Comparison of ENCODE assay signal across 23 cellular contexts in the genomic region with DNA sequence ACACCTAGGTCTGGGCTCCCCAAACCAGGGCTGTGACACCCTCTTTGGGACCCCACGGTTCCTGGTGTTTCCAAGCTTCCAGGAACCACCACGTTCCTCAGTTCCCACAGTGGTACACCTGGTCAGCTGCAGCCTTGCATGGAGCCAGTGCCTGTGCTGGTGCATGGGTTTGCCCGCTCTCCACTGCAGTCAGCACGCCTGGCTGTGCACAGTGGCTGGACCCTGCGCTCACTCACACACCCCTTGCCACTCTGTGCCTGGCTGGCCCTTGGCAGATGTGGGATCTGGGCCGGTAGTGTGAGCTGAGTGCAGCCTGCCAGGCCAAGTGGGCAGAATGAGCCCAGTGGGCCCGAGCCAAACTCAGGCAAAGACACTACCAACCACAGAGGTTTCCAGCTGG. TPM values are rescaled to one million over a fixed set of nuclear protein-coding genes. Genes with fewer than 3 reads are reported as not detected.
DNase-seq lines count a peak whose midpoint lies in the region; ATAC-seq, FAIRE-seq and TF ChIP-seq lines count a peak whose summit lies in the region.
"Had no signal": no experiment of that assay in that cellular context is flagged by ENCODE, and none has a peak within 500 bp of the region (broad histone marks: within the 10 kb centered on the region; RNA-seq: fewer than 3 reads in every experiment).

No MANE protein-coding gene starts in this region.

- intact Hi-C loops in IMR-90 (cut with micrococcal nuclease) (no loop called here), K562 (cut with micrococcal nuclease) (no loop called here)

- no peak overlapping the region for H2BK20ac ChIP-seq in IMR-90 (ENCODE audit: low read depth, low read length)

- no peak overlapping the region for H3K4me2 ChIP-seq in IMR-90 (ENCODE audit: low read depth, low read length)
- no peak overlapping the region for H3K4me2 ChIP-seq in K562 (ENCODE audit: insufficient read depth, low read length)
- no peak overlapping the region for H3K4me2 ChIP-seq in neuronal stem cell (ENCODE audit: insufficient read depth, low read length, poor library complexity, severe bottlenecking)
- H3K4me2 ChIP-seq in smooth muscle cell: no peak overlapping the region
- H3K4me2 ChIP-seq: BLaER1 had no signal

- no peak for FAIRE-seq in K562 (lab: Jason Lieb, UNC)
- FAIRE-seq: A204.1, GM12891, GM19239 had no signal

- H3K56ac ChIP-seq in IMR-90 (ENCODE audit: extremely low read depth, insufficient read depth, low read length): no peak overlapping the region

- H2BK12ac ChIP-seq in neuronal stem cell (ENCODE audit: low read length): no peak overlapping the region

- H3K4me1 ChIP-seq in IMR-90 (ENCODE audit: control insufficient read depth, insufficient read depth, low read length) (no peaks in the 10 kb centered on the region), K562 (replicated peaks in 1 of 2; ENCODE audit: control insufficient read depth in 2 of 2, insufficient read depth in 2 of 2, low read length in 2 of 2) (no peaks in the 10 kb centered on the region), neuronal stem cell (ENCODE audit: control insufficient read depth in 2 of 2, insufficient read depth in 1 of 2, low read depth in 1 of 2, low read length in 2 of 2) (no peaks in the 10 kb centered on the region), smooth muscle cell (ENCODE audit: low read depth) (no peaks in the 10 kb centered on the region)
- H3K4me1 ChIP-seq: BE2C, BLaER1 had no signal

- H3K27ac ChIP-seq in IMR-90 (ENCODE audit: insufficient read depth, low read length) (no peak overlapping the region), K562 (ENCODE audit: extremely low read depth, low read depth, low read length) (no peak overlapping the region), neuronal stem cell (replicated peaks; ENCODE audit: low read length) (no peak overlapping the region), smooth muscle cell (ENCODE audit: low read depth) (no peak overlapping the region)
- H3K27ac ChIP-seq: BLaER1 had no signal

- H3K9me1 ChIP-seq in IMR-90 (ENCODE audit: insufficient read depth, low read length) (no peaks in the 10 kb centered on the region), K562 (ENCODE audit: control insufficient read depth, insufficient read depth, low read length) (no peaks in the 10 kb centered on the region)

- TF ChIP-seq RAD21 in IMR-90 (IDR thresholded peaks at IDR 0.05; ENCODE audit: low read length) (no peak), K562 (CRISPR knock-in tag; conservative IDR thresholded peaks at IDR 0.05 in 1 of 2, IDR thresholded peaks at IDR 0.05 in 1 of 2) (no peak)

- no peak overlapping the region for H3K23ac ChIP-seq in IMR-90 (ENCODE audit: low read depth, low read length)
- peak overlapping the region; percentile 68 for H3K23ac ChIP-seq in neuronal stem cell (ENCODE audit: low read depth, low read length, poor library complexity)

- no peaks in the 10 kb centered on the region for H4K20me1 ChIP-seq in IMR-90 (ENCODE audit: insufficient read depth, low read length)
- H4K20me1 ChIP-seq in K562 (replicated peaks; ENCODE audit: control insufficient read depth, insufficient read depth, low read length): no peaks in the 10 kb centered on the region
- no peaks in the 10 kb centered on the region for H4K20me1 ChIP-seq in smooth muscle cell (ENCODE audit: low read depth)
- H4K20me1 ChIP-seq: BLaER1 had no signal

- H4K8ac ChIP-seq in IMR-90 (ENCODE audit: low read depth in 2 of 2, low read length in 2 of 2) (no peak overlapping the region), neuronal stem cell (ENCODE audit: low read depth, low read length) (no peak overlapping the region)

- H2AK5ac ChIP-seq in IMR-90 (ENCODE audit: low read depth, low read length) (no peak overlapping the region), neuronal stem cell (ENCODE audit: low read depth, low read length) (no peak overlapping the region)

- no peak for TF ChIP-seq EP300 in K562 (IDR thresholded peaks at IDR 0.05; ENCODE audit: low read length)

- CTCF ChIA-PET in IMR-90 (lab: Yijun Ruan, JAX): no interaction called here
- CTCF ChIA-PET in K562 (lab: Yijun Ruan, JAX; ENCODE audit: low intra/inter-chr PET ratio): no interaction called here

- H2BK15ac ChIP-seq in IMR-90 (ENCODE audit: low read depth, low read length) (no peak overlapping the region), neuronal stem cell (ENCODE audit: low read length) (no peak overlapping the region)

- H3K36me3 ChIP-seq in IMR-90 (ENCODE audit: control insufficient read depth, insufficient read depth, low read length) (peaks cover 7% of the 10 kb centered on the region; the same call in 1 of the 2 replicates), K562 (ENCODE audit: control insufficient read depth, insufficient read depth, low read length) (no peaks in the 10 kb centered on the region), neuronal stem cell (replicated peaks in 1 of 2; ENCODE audit: control insufficient read depth in 2 of 2, insufficient read depth in 2 of 2, low read length in 2 of 2) (no peaks in the 10 kb centered on the region), smooth muscle cell (ENCODE audit: low read depth) (no peaks in the 10 kb centered on the region)
- H3K36me3 ChIP-seq: BE2C had no signal

- H2AK9ac ChIP-seq in IMR-90 (replicated peaks; ENCODE audit: low read depth, low read length, poor library complexity): no peak overlapping the region

- H3K4ac ChIP-seq in IMR-90 (ENCODE audit: low read depth, low read length) (no peak overlapping the region), neuronal stem cell (ENCODE audit: low read length) (no peak overlapping the region)

- H3K14ac ChIP-seq in IMR-90 (replicated peaks; ENCODE audit: low read depth, low read length): no peak overlapping the region
- H3K14ac ChIP-seq in neuronal stem cell (ENCODE audit: low read length): no peak overlapping the region

- H3K9me3 ChIP-seq in IMR-90 (ENCODE audit: control insufficient read depth, insufficient read depth, low read length): peaks cover 7% of the 10 kb centered on the region; the same call in 1 of the 2 replicates
- peaks cover 10% of the 10 kb centered on the region for H3K9me3 ChIP-seq in K562 (replicated peaks; ENCODE audit: control insufficient read depth, insufficient read depth, low read depth, low read length)
- H3K9me3 ChIP-seq in neuronal stem cell (replicated peaks in 1 of 2; ENCODE audit: control insufficient read depth in 2 of 2, insufficient read depth in 1 of 2, low read depth in 1 of 2, low read length in 2 of 2): peaks cover 13 to 14% of the 10 kb centered on the region in 2 donors
- no peaks in the 10 kb centered on the region for H3K9me3 ChIP-seq in smooth muscle cell (replicated peaks; ENCODE audit: low read depth)
- H3K9me3 ChIP-seq: BE2C had no signal

- POLR2A ChIA-PET in IMR-90 (lab: Charles Lee; ENCODE audit: unreplicated experiment) (no interaction called here), K562 (lab: Yijun Ruan, JAX) (interaction anchor here (0.5 kb wide), 1 partner anchor 687 kb away, joined by 3 read pairs; no protein-coding TSS in a partner anchor)

- in situ Hi-C loops in IMR-90 (cut with MboI; ENCODE audit: low sequenced_read_pairs): no loop called here
- in situ Hi-C loops in K562 (cut with MboI): no loop called here

- WGBS in IMR-90 (ENCODE audit: extremely low coverage in 2 of 2, insufficient read length in 1 of 2), 2 experiments: 69% methylated on average over 2 of the region's 7 CpGs; no CpG with 5 or more reads in 1 of the 2 experiments
- WGBS in K562 (ENCODE audit: insufficient coverage, low coverage, missing lambda C conversion rate): 51% methylated on average over 7 of the region's 7 CpGs
- no CpG with 5 or more reads among the region's 7 CpGs for WGBS in neuronal stem cell (ENCODE audit: extremely low coverage in 2 of 2, insufficient read length in 2 of 2, insufficient replicate concordance in 1 of 2), 2 donors
- 97% methylated on average over 7 of the region's 7 CpGs for WGBS in smooth muscle cell (ENCODE audit: low lambda C conversion rate)

- BruUV-seq in IMR-90 (replicated peaks; lab: Mats Ljungman, UMichigan) (no TSS peak), K562 (replicated peaks; lab: Mats Ljungman, UMichigan) (no TSS peak)

- no peak overlapping the region for H2BK5ac ChIP-seq in IMR-90 (ENCODE audit: low read depth, low read length, poor library complexity, severe bottlenecking)
- H2BK5ac ChIP-seq in neuronal stem cell (ENCODE audit: low read length): no peak overlapping the region

- H3K9ac ChIP-seq in IMR-90 (ENCODE audit: low read depth, low read length) (no peak overlapping the region), K562 (ENCODE audit: insufficient read depth in 1 of 2, low read depth in 2 of 2, low read length in 2 of 2) (no peak overlapping the region), neuronal stem cell (ENCODE audit: low read depth, low read length, poor library complexity) (peak overlapping the region; percentile 27), smooth muscle cell (ENCODE audit: low read depth) (no peak overlapping the region)
- H3K9ac ChIP-seq: BLaER1 had no signal

- H4K91ac ChIP-seq in IMR-90 (ENCODE audit: insufficient read depth, low read depth, low read length) (no peak overlapping the region), neuronal stem cell (ENCODE audit: low read depth, low read length, poor library complexity) (no peak overlapping the region)

- DNase-seq in IMR-90: no peak
- no peak for DNase-seq in K562 (ENCODE audit: extremely low read depth in 1 of 4, low spot score in 3 of 4)
- no peak for DNase-seq in neuronal stem cell (ENCODE audit: low spot score)
- no peak for DNase-seq in NCI-H526 (lab: John Stamatoyannopoulos, UW)
- DNase-seq in smooth muscle cell (lab: John Stamatoyannopoulos, UW; ENCODE audit: unreplicated experiment): no peak
- DNase-seq: 8988T; ACHN; BE2C; C1 segment of cervical spinal cord; CD4-positive, alpha-beta memory T cell; CD4-positive, CD25-positive, alpha-beta regulatory T cell; CD8-positive, alpha-beta memory T cell; COR-L47; DMS 273 treated with DMSO at 0.1 percent for 48 hours; DMS153; DMS79; DND-41; EL; GDM1 had no signal

- H3K79me1 ChIP-seq in IMR-90 (ENCODE audit: low read depth in 1 of 2, low read length in 2 of 2): no peaks in the 10 kb centered on the region
- H3K79me1 ChIP-seq in neuronal stem cell (ENCODE audit: low read depth, low read length): no peaks in the 10 kb centered on the region

- no peak for TF ChIP-seq POLR2A in IMR-90 (IDR thresholded peaks at IDR 0.05; ENCODE audit: low read depth, low read length)
- no peak for TF ChIP-seq POLR2A in K562 (conservative IDR thresholded peaks at IDR 0.05)

- dilution Hi-C loops in IMR-90 (cut with HindIII; ENCODE audit: low sequenced_read_pairs, unreplicated experiment): no loop called here

- no peak overlapping the region for H4K5ac ChIP-seq in IMR-90 (ENCODE audit: low read depth, low read length)

- H3K4me3 ChIP-seq in IMR-90 (ENCODE audit: insufficient read depth, low read depth, low read length) (no peak overlapping the region), K562 (no peak overlapping the region), neuronal stem cell (ENCODE audit: low read length in 2 of 2) (peak overlapping the region in 1 of 2 donors; percentile 52), smooth muscle cell (no peak overlapping the region)
- H3K4me3 ChIP-seq: BLaER1 had no signal

- no peaks in the 10 kb centered on the region for H3K27me3 ChIP-seq in IMR-90 (ENCODE audit: control insufficient read depth, insufficient read depth, low read length)
- no peaks in the 10 kb centered on the region for H3K27me3 ChIP-seq in K562 (ENCODE audit: control insufficient read depth in 2 of 2, insufficient read depth in 2 of 2, low read length in 2 of 2)
- no peaks in the 10 kb centered on the region for H3K27me3 ChIP-seq in neuronal stem cell (ENCODE audit: control insufficient read depth in 3 of 3, insufficient read depth in 3 of 3, low read depth in 1 of 3, low read length in 3 of 3)
- no peaks in the 10 kb centered on the region for H3K27me3 ChIP-seq in smooth muscle cell (ENCODE audit: low read depth)
- H3K27me3 ChIP-seq: BE2C, BLaER1 had no signal

- no peak overlapping the region for H3K18ac ChIP-seq in IMR-90 (ENCODE audit: low read depth, low read length)
- no peak overlapping the region for H3K18ac ChIP-seq in neuronal stem cell (ENCODE audit: low read length)

- TF ChIP-seq CTCF in IMR-90 (conservative IDR thresholded peaks at IDR 0.05; ENCODE audit: low read depth, low read length) (no peak), K562 (IDR thresholded peaks at IDR 0.05 in 2 of 3, conservative IDR thresholded peaks at IDR 0.05 in 1 of 3; ENCODE audit: insufficient read depth in 2 of 3, low read depth in 1 of 3, low read length in 3 of 3) (no peak), smooth muscle cell (IDR thresholded peaks at IDR 0.05; ENCODE audit: borderline replicate concordance, insufficient read depth, poor library complexity, severe bottlenecking) (no peak)

- H3K79me2 ChIP-seq in K562 (ENCODE audit: control insufficient read depth, insufficient read depth, low read length) (no peaks in the 10 kb centered on the region), smooth muscle cell (ENCODE audit: low read depth) (no peaks in the 10 kb centered on the region)

- no peaks in the 10 kb centered on the region for H3F3A ChIP-seq in smooth muscle cell (ENCODE audit: low read depth)

- H2BK120ac ChIP-seq in IMR-90 (ENCODE audit: low read depth, low read length): no peak overlapping the region
- no peak overlapping the region for H2BK120ac ChIP-seq in neuronal stem cell (ENCODE audit: low read depth, low read length)

- ATAC-seq in IMR-90 (ENCODE audit: low read depth): no peak
- peak; percentile 26; the same call in 1 of the 3 replicates for ATAC-seq in K562

- H2AFZ ChIP-seq in IMR-90 (replicated peaks; ENCODE audit: low read length, poor library complexity) (peak overlapping the region; percentile 70), K562 (ENCODE audit: low read depth, low read length) (no peak overlapping the region), neuronal stem cell (ENCODE audit: low read length) (no peak overlapping the region), smooth muscle cell (ENCODE audit: low read depth) (no peak overlapping the region)

RNA-seq across cellular contexts. Expression of a gene that starts 48.8 kb away (rescaled TPM):
- total RNA-seq in IMR-90 (2012; rRNA removed) (21.5 and 21.9 TPM in 2 replicates), K562 (2014; rRNA removed) (18.6 and 19.7 TPM in 2 replicates), K562 (2014; rRNA removed; fragmentation: Illumina TruSeq; extraction: Trizol) (36.7 and 43.5 TPM in 2 replicates), K562 (2015; rRNA removed; fragmentation: Illumina TruSeq; extraction: Trizol) (37.7 and 43.4 TPM in 2 replicates), K562 (2021) (23.0 and 25.2 TPM in 2 replicates), smooth muscle cell (23.1 and 26.8 TPM in 2 replicates)
- polyA plus RNA-seq in IMR-90 (2012; rRNA removed) (8.1 and 11.0 TPM in 2 replicates), K562 (2011; rRNA removed) (42.5 and 53.3 TPM in 2 replicates), K562 (2014; fragmentation: Illumina TruSeq; extraction: Trizol) (32.3 and 36.9 TPM in 2 replicates), K562 (2014; fragmentation: Nextera tagmentation; extraction: Ambion mirVana) (10 to 100 TPM; 41.5 to 44.9 TPM), K562 (2014; rRNA removed) (27.6 and 29.5 TPM in 2 replicates), smooth muscle cell (9.5 and 10.7 TPM in 2 replicates)
- 2.4 and 4.0 TPM in 2 replicates for polyA plus RNA-seq in IMR-90 (2012; cell fraction: cytosol; rRNA removed)
- polyA plus RNA-seq in IMR-90 (2012; cell fraction: nucleus; rRNA removed; ENCODE audit: low replicate concordance): 1.0 and 7.4 TPM in 2 replicates
- total RNA-seq in K562 (2011; cell fraction: chromatin; rRNA removed; ENCODE audit: low replicate concordance): 22.4 and 50.3 TPM in 2 replicates
- total RNA-seq in K562 (2011; cell fraction: nucleolus; rRNA removed): 13.2 and 13.8 TPM in 2 replicates
- 32.0 and 70.5 TPM in 2 replicates for total RNA-seq in K562 (2011; cell fraction: nucleoplasm; rRNA removed)
- polyA plus RNA-seq in K562 (2011; cell fraction: cytosol; rRNA removed): 16.1 and 27.9 TPM in 2 replicates
- 13.7 and 14.4 TPM in 2 replicates for polyA plus RNA-seq in K562 (2011; cell fraction: nucleus; rRNA removed)
- polyA plus RNA-seq in K562 (2012): 29.7 and 43.6 TPM in 2 replicates
- 38.9 and 41.3 TPM in 2 replicates for polyA minus RNA-seq in K562 (2011; rRNA and poly(A)+ RNA removed)
- 14.1 and 21.8 TPM in 2 replicates for polyA minus RNA-seq in K562 (2011; cell fraction: cytosol; rRNA and poly(A)+ RNA removed)
- 19.5 and 36.3 TPM in 2 replicates for polyA minus RNA-seq in K562 (2011; cell fraction: nucleus; rRNA and poly(A)+ RNA removed)
- 16.5 TPM for polyA plus RNA-seq in neuronal stem cell (2013, experiment 1 of 2)
- 16.5 TPM for polyA plus RNA-seq in neuronal stem cell (2013, experiment 2 of 2)
